ENCODE assay signal across 7 cellular contexts in genomic region chr18:44579028-44579692, GRCh38.
DNase-seq lines count a peak whose midpoint lies in the region; ATAC-seq and TF ChIP-seq lines count a peak whose summit lies in the region.

No MANE protein-coding gene starts in this region.

- no peaks in the 10 kb centered on the region; the same call in 1 of the 2 replicates for H3K9me2 ChIP-seq in SK-N-SH

- no peaks in the 10 kb centered on the region for H3K9me3 ChIP-seq in SK-N-SH

- DNase-seq in GM12865 (ENCODE audit: low read depth) (peak; percentile 35), SK-N-SH (peak; percentile 53), kidney glomerular epithelial cell (lab: John Stamatoyannopoulos, UW) (peak; percentile 31), mesenteric fat pad (ENCODE audit: low spot score) (no peak)
- DNase-seq in activated CD8-positive, alpha-beta memory T cell treated with anti-CD3 and anti-CD28 coated beads, Interleukin-2, amount 50 U/mL, for 4 hours, result no peak

- no peak overlapping the region for H3K4me3 ChIP-seq in GM12865 (ENCODE audit: low read depth, low read length)
- no peak overlapping the region; a peak in 1 of 4 replicates for H3K4me3 ChIP-seq in SK-N-SH (ENCODE audit: low read depth in 2 of 2, low read length in 1 of 2)

- peaks cover 6% of the 10 kb centered on the region for H3F3A ChIP-seq in SK-N-SH (replicated peaks; ENCODE audit: insufficient read depth)

- TF ChIP-seq CTCF in GM12865 (IDR thresholded peaks at IDR 0.05; ENCODE audit: insufficient read depth, low read depth, low read length, missing control alignments), result peak; percentile 65
- TF ChIP-seq CTCF in SK-N-SH (IDR thresholded peaks at IDR 0.05), result peak; percentile 61

- peak; percentile 91 for ATAC-seq in HG02885 (IDR thresholded peaks at IDR 0.05; ENCODE audit: poor library complexity, unreplicated experiment)
- ATAC-seq in esophagus mucosa, result no peak

- H2AFZ ChIP-seq in SK-N-SH (ENCODE audit: low read depth), result no peak overlapping the region; the same call in 1 of the 2 replicates

- TF ChIP-seq EP300 in SK-N-SH (IDR thresholded peaks at IDR 0.05; ENCODE audit: borderline replicate concordance in 1 of 2, low read depth in 1 of 2, low read length in 1 of 2), result no peak

- POLR2A ChIA-PET in SK-N-SH (lab: Yijun Ruan, JAX), result interaction anchor here (0.6 kb wide), 1 partner anchor 9 kb away, joined by 3 read pairs; no protein-coding TSS in a partner anchor

- CTCF ChIA-PET in SK-N-SH (lab: Yijun Ruan, JAX), result interaction anchor here (0.6 to 2.4 kb wide), 10 partner anchors 9 to 86 kb away, joined by 3 to 10 read pairs (median 3); no protein-coding TSS in a partner anchor

- WGBS in SK-N-SH (ENCODE audit: low lambda C conversion rate), result 78% methylated on average over 9 of the region's 9 CpGs

- H3K36me3 ChIP-seq in SK-N-SH (replicated peaks in 1 of 2; ENCODE audit: control insufficient read depth in 1 of 2, insufficient read depth in 2 of 2, low read length in 1 of 2), result no peaks in the 10 kb centered on the region

- H3K27me3 ChIP-seq in SK-N-SH (ENCODE audit: insufficient read depth), result no peaks in the 10 kb centered on the region

- peak; percentile 59 for TF ChIP-seq RAD21 in SK-N-SH (IDR thresholded peaks at IDR 0.05; ENCODE audit: low read length)

- H3K27ac ChIP-seq in SK-N-SH (ENCODE audit: low read depth in 2 of 2, low read length in 1 of 2), result peak overlapping the region in 1 of 2 experiments; percentile 14; a peak in 1 of 4 replicates

- H3K9ac ChIP-seq in SK-N-SH, result no peak overlapping the region

- H3K79me2 ChIP-seq in SK-N-SH (ENCODE audit: insufficient read depth), result no peaks in the 10 kb centered on the region

- no peak overlapping the region for H3K4me2 ChIP-seq in SK-N-SH

- H4K20me1 ChIP-seq in SK-N-SH (ENCODE audit: insufficient read depth), result no peaks in the 10 kb centered on the region

- H3K4me1 ChIP-seq in SK-N-SH (ENCODE audit: control insufficient read depth in 1 of 2, insufficient read depth in 2 of 2, low read depth in 1 of 2, low read length in 1 of 2), result peaks cover 0 to 4% of the 10 kb centered on the region in 2 experiments; a peak in 2 of 4 replicates

TF ChIP-seq in SK-N-SH, 30 proteins besides CTCF, POLR2A, EP300 and RAD21:
- no peak for TF ChIP-seq RFX5 (IDR thresholded peaks at IDR 0.05; ENCODE audit: low read length)
- TF ChIP-seq FOSL2 (IDR thresholded peaks at IDR 0.05; ENCODE audit: borderline replicate concordance, low read depth), result peak; percentile 13; the same call in 1 of the 2 replicates
- TF ChIP-seq, protein P1, sequence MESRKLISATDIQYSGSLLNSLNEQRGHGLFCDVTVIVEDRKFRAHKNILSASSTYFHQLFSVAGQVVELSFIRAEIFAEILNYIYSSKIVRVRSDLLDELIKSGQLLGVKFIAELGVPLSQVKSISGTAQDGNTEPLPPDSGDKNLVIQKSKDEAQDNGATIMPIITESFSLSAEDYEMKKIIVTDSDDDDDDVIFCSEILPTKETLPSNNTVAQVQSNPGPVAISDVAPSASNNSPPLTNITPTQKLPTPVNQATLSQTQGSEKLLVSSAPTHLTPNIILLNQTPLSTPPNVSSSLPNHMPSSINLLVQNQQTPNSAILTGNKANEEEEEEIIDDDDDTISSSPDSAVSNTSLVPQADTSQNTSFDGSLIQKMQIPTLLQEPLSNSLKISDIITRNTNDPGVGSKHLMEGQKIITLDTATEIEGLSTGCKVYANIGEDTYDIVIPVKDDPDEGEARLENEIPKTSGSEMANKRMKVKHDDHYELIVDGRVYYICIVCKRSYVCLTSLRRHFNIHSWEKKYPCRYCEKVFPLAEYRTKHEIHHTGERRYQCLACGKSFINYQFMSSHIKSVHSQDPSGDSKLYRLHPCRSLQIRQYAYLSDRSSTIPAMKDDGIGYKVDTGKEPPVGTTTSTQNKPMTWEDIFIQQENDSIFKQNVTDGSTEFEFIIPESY (IDR thresholded peaks at IDR 0.05; ENCODE audit: borderline replicate concordance, low read depth), result no peak
- no peak for TF ChIP-seq SIN3A (IDR thresholded peaks at IDR 0.05; ENCODE audit: borderline replicate concordance, low read depth, low read length)
- no peak for TF ChIP-seq GABPA (IDR thresholded peaks at IDR 0.05; ENCODE audit: low read depth)
- no peak for TF ChIP-seq MXI1 (IDR thresholded peaks at IDR 0.05; ENCODE audit: low read depth, low read length)
- peak; percentile 39; the same call in 1 of the 2 replicates for TF ChIP-seq SMC3 (IDR thresholded peaks at IDR 0.05; ENCODE audit: low read depth, low read length)
- no peak for TF ChIP-seq MEF2A (IDR thresholded peaks at IDR 0.05; ENCODE audit: borderline replicate concordance, low read depth)

Comparison
In these comparisons a context has a peak if more than half of its experiments do, and no peak if none do; other contexts are left out.
1. DNase-seq: peak in GM12865 (single experiment), SK-N-SH (single experiment) and kidney glomerular epithelial cell (single experiment); none in mesenteric fat pad (single experiment) and activated CD8-positive, alpha-beta memory T cell treated with anti-CD3 and anti-CD28 coated beads, Interleukin-2, amount 50 U/mL, for 4 hours (single experiment).